11 cellular contexts compared by ENCODE assay signal in the genomic region with DNA sequence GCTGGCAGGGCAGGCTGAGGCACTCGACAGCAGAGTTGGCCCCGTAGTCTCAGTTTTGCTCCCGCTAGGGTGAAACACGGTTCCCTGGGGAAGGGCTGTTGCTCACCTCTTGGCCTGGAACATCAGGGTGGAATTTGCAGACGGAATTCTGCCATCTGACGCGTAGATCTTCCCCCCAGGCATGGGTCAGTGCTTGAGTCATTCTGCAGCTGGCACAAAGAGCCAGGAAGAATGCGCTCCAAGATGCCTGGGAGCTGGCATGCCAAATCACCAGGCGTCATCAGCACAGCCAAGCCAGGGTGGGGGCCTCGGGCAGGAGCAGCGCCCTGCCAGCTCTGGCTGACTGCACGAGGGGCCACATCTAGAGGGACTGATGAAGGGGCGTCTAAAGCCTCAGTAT. TPM values are rescaled to one million over a fixed set of nuclear protein-coding genes. Genes with fewer than 3 reads are reported as not detected.
A peak's percentile ranks its signal among the peaks of the same experiment; 100 is the strongest.
DNase-seq lines count a peak whose midpoint lies in the region; ATAC-seq lines count a peak whose summit lies in the region.
"Had no signal": no experiment of that assay in that cellular context is flagged by ENCODE, and none has a peak within 500 bp of the region (broad histone marks: within the 10 kb centered on the region; RNA-seq: fewer than 3 reads in every experiment).

No MANE protein-coding gene starts in this region.

- DNase-seq in 8988T (peak; percentile 98), HuH-7.5 (ENCODE audit: low spot score) (peak; percentile 31), dermis blood vessel endothelial cell (peak; percentile 90), mesenchymal stem cell (no peak), inferior parietal cortex (ENCODE audit: extremely low spot score) (no peak), NCI-H146 treated with DMSO at 0.1 percent for 48 hours (lab: John Stamatoyannopoulos, UW; ENCODE audit: unreplicated experiment) (no peak)
- DNase-seq in effector memory CD8-positive, alpha-beta T cell = no peak
- DNase-seq: activated CD8-positive, alpha-beta memory T cell treated with anti-CD3 and anti-CD28 coated beads, Interleukin-2, amount 50 U/mL, for 4 hours; COR-L47; NCI-H2029 had no signal

- H3K4me3 ChIP-seq in mesenchymal stem cell (ENCODE audit: insufficient read depth in 1 of 2, low read depth in 1 of 2, low read length in 2 of 2) = no peak overlapping the region

- no peak overlapping the region for H4K91ac ChIP-seq in mesenchymal stem cell (ENCODE audit: low read length)

- no peak overlapping the region for H3K27ac Mint-ChIP-seq in effector memory CD8-positive, alpha-beta T cell

- no peak overlapping the region for H4K8ac ChIP-seq in mesenchymal stem cell (ENCODE audit: low read length)

- H3K4ac ChIP-seq in mesenchymal stem cell (ENCODE audit: low read depth in 1 of 2, low read length in 2 of 2) = no peak overlapping the region

- no peaks in the 10 kb centered on the region for H3K9me3 ChIP-seq in mesenchymal stem cell (ENCODE audit: control insufficient read depth, low read length)

- 88% methylated on average over 13 of the region's 13 CpGs for WGBS in mesenchymal stem cell

- H2BK12ac ChIP-seq in mesenchymal stem cell (ENCODE audit: low read length in 2 of 2) = no peak overlapping the region

- peaks cover 0 to 6% of the 10 kb centered on the region in 2 experiments for H3K27me3 ChIP-seq in mesenchymal stem cell (ENCODE audit: control insufficient read depth in 1 of 2, insufficient read depth in 1 of 2, low read length in 2 of 2)

- peaks cover 8% of the 10 kb centered on the region for H3K79me1 ChIP-seq in mesenchymal stem cell (replicated peaks; ENCODE audit: low read length, poor library complexity, severe bottlenecking)

- H2AK5ac ChIP-seq in mesenchymal stem cell (ENCODE audit: low read length, severe bottlenecking) = peak overlapping the region; percentile 88

- no peak for ATAC-seq in GM18858 (IDR thresholded peaks at IDR 0.05; ENCODE audit: unreplicated experiment)
- ATAC-seq in effector memory CD8-positive, alpha-beta T cell (replicated peaks) = no peak

- H2AFZ ChIP-seq in mesenchymal stem cell (ENCODE audit: low read depth, low read length) = no peak overlapping the region

- peaks cover 0 to 6% of the 10 kb centered on the region in 2 experiments for H3K36me3 ChIP-seq in mesenchymal stem cell (ENCODE audit: control insufficient read depth in 1 of 2, insufficient read depth in 2 of 2, low read depth in 1 of 2, low read length in 2 of 2)

- no peak overlapping the region for H2BK15ac ChIP-seq in mesenchymal stem cell (ENCODE audit: low read depth, poor library complexity, severe bottlenecking)

- peak overlapping the region; percentile 51 for H3K27ac ChIP-seq in mesenchymal stem cell (ENCODE audit: low read length, poor library complexity, severe bottlenecking)

- peak overlapping the region in 1 of 2 experiments; percentile 9 for H3K23ac ChIP-seq in mesenchymal stem cell (ENCODE audit: low read length in 2 of 2)

- no peak overlapping the region for H2BK5ac ChIP-seq in mesenchymal stem cell (ENCODE audit: low read depth, low read length, poor library complexity, severe bottlenecking)

- peaks cover 38% of the 10 kb centered on the region for H3K36me3 Mint-ChIP-seq in effector memory CD8-positive, alpha-beta T cell (ENCODE audit: insufficient read depth)

- H3K18ac ChIP-seq in mesenchymal stem cell (ENCODE audit: low read depth in 1 of 2, low read length in 2 of 2) = no peak overlapping the region

- no peak overlapping the region for H3K9ac ChIP-seq in mesenchymal stem cell (ENCODE audit: low read length)

- H3K4me1 Mint-ChIP-seq in effector memory CD8-positive, alpha-beta T cell (ENCODE audit: low read depth in 2 of 2) = peaks cover 41 to 44% of the 10 kb centered on the region in 2 donors

- H3K4me3 Mint-ChIP-seq in effector memory CD8-positive, alpha-beta T cell = no peak overlapping the region

- no peaks in the 10 kb centered on the region for H3K27me3 Mint-ChIP-seq in effector memory CD8-positive, alpha-beta T cell

- peak overlapping the region; percentile 8 for H3K4me2 ChIP-seq in mesenchymal stem cell (ENCODE audit: low read length, poor library complexity, severe bottlenecking)

- no peaks in the 10 kb centered on the region for H3K9me3 Mint-ChIP-seq in effector memory CD8-positive, alpha-beta T cell

- H2BK120ac ChIP-seq in mesenchymal stem cell (ENCODE audit: low read depth, low read length) = no peak overlapping the region

- H3K14ac ChIP-seq in mesenchymal stem cell (ENCODE audit: low read length in 2 of 2) = peak overlapping the region in 1 of 2 experiments; percentile 72

- H3K4me1 ChIP-seq in mesenchymal stem cell (ENCODE audit: control insufficient read depth, insufficient read depth, low read depth, low read length) = peaks cover 54% of the 10 kb centered on the region

RNA-seq across cellular contexts. Expression of a gene that starts 42.7 kb away (rescaled TPM):
- 111 and 129 TPM in 2 replicates for total RNA-seq in dermis blood vessel endothelial cell
- 32.1 TPM for polyA plus RNA-seq in mesenchymal stem cell (2013, experiment 1 of 2)
- 33.0 TPM for polyA plus RNA-seq in mesenchymal stem cell (2013, experiment 2 of 2)

Comparison
In these comparisons a context has a peak if more than half of its experiments do, and no peak if none do; other contexts are left out.
1. DNase-seq: peak in 8988T (single experiment), HuH-7.5 (single experiment) and dermis blood vessel endothelial cell (single experiment); none in mesenchymal stem cell (single experiment), inferior parietal cortex (single experiment), effector memory CD8-positive, alpha-beta T cell (0 of 3) and NCI-H146 treated with DMSO at 0.1 percent for 48 hours (single experiment).